ENCODE assay signal across 1 cellular context in the genomic region with DNA sequence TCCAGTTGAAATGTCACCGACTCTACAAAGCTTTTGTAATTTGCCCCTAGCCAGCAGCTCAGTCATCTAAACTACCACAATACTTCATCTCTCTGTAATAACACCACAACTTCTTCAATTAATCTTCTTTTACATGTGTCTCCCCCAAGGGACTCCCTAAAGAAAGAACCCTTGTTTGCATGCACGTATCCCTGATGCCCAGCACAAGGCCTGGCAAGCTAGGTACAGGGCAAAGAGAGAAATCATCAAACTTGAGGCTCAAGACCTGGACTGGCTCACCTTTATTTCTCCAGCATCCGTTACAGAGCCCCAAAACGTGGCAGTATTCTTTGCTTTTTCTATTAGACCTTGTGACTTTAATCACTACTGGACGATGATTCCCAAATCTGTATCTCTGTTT.
A peak's percentile ranks its signal among the peaks of the same experiment; 100 is the strongest.
TF ChIP-seq lines count a peak whose summit lies in the region.

No MANE protein-coding gene starts in this region.

TF ChIP-seq in HEK293, 187 proteins besides CTCF, POLR2A, EP300 and RAD21:
- TF ChIP-seq, protein P1, sequence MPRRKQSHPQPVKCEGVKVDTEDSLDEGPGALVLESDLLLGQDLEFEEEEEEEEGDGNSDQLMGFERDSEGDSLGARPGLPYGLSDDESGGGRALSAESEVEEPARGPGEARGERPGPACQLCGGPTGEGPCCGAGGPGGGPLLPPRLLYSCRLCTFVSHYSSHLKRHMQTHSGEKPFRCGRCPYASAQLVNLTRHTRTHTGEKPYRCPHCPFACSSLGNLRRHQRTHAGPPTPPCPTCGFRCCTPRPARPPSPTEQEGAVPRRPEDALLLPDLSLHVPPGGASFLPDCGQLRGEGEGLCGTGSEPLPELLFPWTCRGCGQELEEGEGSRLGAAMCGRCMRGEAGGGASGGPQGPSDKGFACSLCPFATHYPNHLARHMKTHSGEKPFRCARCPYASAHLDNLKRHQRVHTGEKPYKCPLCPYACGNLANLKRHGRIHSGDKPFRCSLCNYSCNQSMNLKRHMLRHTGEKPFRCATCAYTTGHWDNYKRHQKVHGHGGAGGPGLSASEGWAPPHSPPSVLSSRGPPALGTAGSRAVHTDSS (tag by site-specific recombination; IDR thresholded peaks at IDR 0.05): no peak
- TF ChIP-seq, protein P2, sequence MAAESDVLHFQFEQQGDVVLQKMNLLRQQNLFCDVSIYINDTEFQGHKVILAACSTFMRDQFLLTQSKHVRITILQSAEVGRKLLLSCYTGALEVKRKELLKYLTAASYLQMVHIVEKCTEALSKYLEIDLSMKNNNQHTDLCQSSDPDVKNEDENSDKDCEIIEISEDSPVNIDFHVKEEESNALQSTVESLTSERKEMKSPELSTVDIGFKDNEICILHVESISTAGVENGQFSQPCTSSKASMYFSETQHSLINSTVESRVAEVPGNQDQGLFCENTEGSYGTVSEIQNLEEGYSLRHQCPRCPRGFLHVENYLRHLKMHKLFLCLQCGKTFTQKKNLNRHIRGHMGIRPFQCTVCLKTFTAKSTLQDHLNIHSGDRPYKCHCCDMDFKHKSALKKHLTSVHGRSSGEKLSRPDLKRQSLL (tag by site-specific recombination; IDR thresholded peaks at IDR 0.05): 0 out of 2 replicates have a peak, but pooled peaks have one; percentile 11
